In the genomic region with DNA sequence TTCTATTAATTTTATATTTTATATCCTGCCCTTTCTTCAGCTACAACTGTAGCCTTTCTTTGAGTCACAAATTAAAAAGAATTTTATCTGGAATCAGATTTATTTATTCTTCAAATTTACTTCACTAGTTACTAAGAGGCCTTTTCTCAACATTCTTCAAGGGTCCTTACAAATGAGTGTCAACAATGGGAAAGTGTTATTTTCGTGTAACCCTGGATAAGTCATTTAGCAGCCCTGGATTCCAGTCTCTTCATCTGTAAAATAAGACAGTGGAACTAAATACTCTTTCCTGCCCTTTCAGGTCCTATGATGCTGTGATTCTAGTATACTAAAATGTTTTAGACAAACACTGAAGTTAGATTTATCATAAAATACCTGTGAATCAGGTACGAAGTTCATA, we compare ENCODE assay signal across 3 cellular contexts.
"Had no signal": no experiment of that assay in that cellular context is flagged by ENCODE, and none has a peak within 500 bp of the region (broad histone marks: within the 10 kb centered on the region; RNA-seq: fewer than 3 reads in every experiment).

No MANE protein-coding gene starts in this region.

- ATAC-seq: GM12878 had no signal

- DNase-seq: GDM1, GF-D8 had no signal

- H3K4me3 ChIP-seq: GM12878 had no signal
